In the genomic region with DNA sequence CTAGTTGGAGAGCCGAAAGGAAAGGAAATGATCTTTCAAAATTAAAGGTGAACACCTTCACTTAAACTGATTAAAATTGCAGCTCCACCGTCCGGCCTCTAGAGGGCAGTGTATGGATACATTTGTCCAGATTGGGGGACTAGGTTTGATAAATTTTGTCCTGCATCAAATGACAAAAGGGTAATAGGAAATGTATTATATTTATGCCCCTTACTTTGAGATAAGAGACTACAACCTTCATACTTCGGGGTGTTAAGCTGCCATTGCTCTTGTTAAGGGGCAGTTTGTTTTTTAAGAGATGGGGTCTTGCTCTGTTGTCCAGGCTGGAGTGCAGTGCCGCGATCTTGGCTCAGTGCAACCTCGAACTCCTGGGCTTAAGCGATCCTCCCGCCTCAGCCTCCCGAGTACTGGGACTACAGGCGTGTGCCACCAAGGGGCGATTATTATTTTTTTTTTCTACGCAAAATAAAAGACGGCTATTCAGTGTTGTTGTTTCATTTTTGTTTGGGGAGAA, we compare ENCODE assay signal across 8 cellular contexts. TPM values are rescaled to one million over a fixed set of nuclear protein-coding genes. Genes with fewer than 3 reads are reported as not detected.
DNase-seq lines count a peak whose midpoint lies in the region; ATAC-seq, FAIRE-seq and TF ChIP-seq lines count a peak whose summit lies in the region.

No MANE protein-coding gene starts in this region.

- H3K4me2 ChIP-seq in skeletal muscle satellite cell (ENCODE audit: low read length), result peak overlapping the region; percentile 93

- peaks cover 7% of the 10 kb centered on the region for H3K27me3 Mint-ChIP-seq in brain

- H3K36me3 ChIP-seq in iPS-18a (ENCODE audit: control insufficient read depth, low read depth, low read length) (peaks cover 26% of the 10 kb centered on the region), skeletal muscle satellite cell (ENCODE audit: insufficient read depth, low read length) (peaks cover 36% of the 10 kb centered on the region)

- H3K9me3 Mint-ChIP-seq in brain, result no peaks in the 10 kb centered on the region

- no peaks in the 10 kb centered on the region for H3K4me1 ChIP-seq in iPS-18a (ENCODE audit: control insufficient read depth, low read depth, low read length)
- peaks cover 11% of the 10 kb centered on the region for H3K4me1 ChIP-seq in skeletal muscle satellite cell (ENCODE audit: control insufficient read depth, insufficient read depth, low read length)

- peaks cover 36% of the 10 kb centered on the region for H3K36me3 Mint-ChIP-seq in brain

- ATAC-seq in HG02870 (IDR thresholded peaks at IDR 0.05; ENCODE audit: unreplicated experiment), result no peak
- ATAC-seq in HG03175 (IDR thresholded peaks at IDR 0.05; ENCODE audit: unreplicated experiment), result no peak

- DNase-seq in GM10266 (ENCODE audit: extremely low spot score) (peak; percentile 66), NCI-H187 (lab: John Stamatoyannopoulos, UW) (peak; percentile 40 to 43)

- peak overlapping the region; percentile 94 to 99 (median 97) for H3K4me3 Mint-ChIP-seq in brain

- H3K27ac Mint-ChIP-seq in brain, result peak overlapping the region; percentile 94 to 98 (median 97)

- TF ChIP-seq CTCF in GM10266 (IDR thresholded peaks at IDR 0.05; ENCODE audit: control insufficient read depth, insufficient read depth, low read depth, missing control alignments) (peak; percentile 89), brain (conservative IDR thresholded peaks at IDR 0.05) (peak; percentile 71 to 83)

- no peaks in the 10 kb centered on the region for H3K9me3 ChIP-seq in iPS-18a (ENCODE audit: control insufficient read depth, low read depth, low read length)
- no peaks in the 10 kb centered on the region for H3K9me3 ChIP-seq in skeletal muscle satellite cell (replicated peaks; ENCODE audit: low read length)

- peak; percentile 52 for FAIRE-seq in TTC549 (lab: Jason Lieb, UNC)

- H3K4me3 ChIP-seq in iPS-18a (ENCODE audit: low read length) (peak overlapping the region; percentile 83), skeletal muscle satellite cell (ENCODE audit: low read length) (peak overlapping the region; percentile 86)

- peaks cover 33% of the 10 kb centered on the region for H3K4me1 Mint-ChIP-seq in brain

- no peak overlapping the region for H3K9ac ChIP-seq in iPS-18a (ENCODE audit: low read length)
- peak overlapping the region; percentile 85 for H3K9ac ChIP-seq in skeletal muscle satellite cell (ENCODE audit: low read depth, low read length)

- peak overlapping the region; percentile 67 for H3K27ac ChIP-seq in iPS-18a (ENCODE audit: low read length)

- H3K27me3 ChIP-seq in iPS-18a (ENCODE audit: control insufficient read depth, insufficient read depth, low read length) (no peaks in the 10 kb centered on the region), skeletal muscle satellite cell (ENCODE audit: control insufficient read depth, insufficient read depth, low read length) (no peaks in the 10 kb centered on the region)

RNA-seq across cellular contexts. Expression of a gene that starts 0.8 kb away (rescaled TPM):
- polyA plus RNA-seq in brain (ENCODE audit: insufficient read depth, low read depth, low replicate concordance), result 18.4 TPM
- total RNA-seq in skeletal muscle satellite cell (2012; rRNA removed), result 8.5 and 12.9 TPM in 2 replicates

RNA-seq across cellular contexts. Expression of a gene that starts 22.4 kb away (rescaled TPM):
- polyA plus RNA-seq in brain (ENCODE audit: insufficient read depth, low read depth, low replicate concordance), result 156 TPM
- 44.6 and 45.9 TPM in 2 replicates for total RNA-seq in skeletal muscle satellite cell (2012; rRNA removed)

RNA-seq across cellular contexts. Expression of a gene that starts 24.6 kb away (rescaled TPM):
- polyA plus RNA-seq in brain (ENCODE audit: insufficient read depth, low read depth, low replicate concordance), result 6.4 TPM
- total RNA-seq in skeletal muscle satellite cell (2012; rRNA removed), result 0.87 and 1.0 TPM in 2 replicates

RNA-seq across cellular contexts. Expression of a gene that starts 29.6 kb away (rescaled TPM):
- 52.2 TPM for polyA plus RNA-seq in brain (ENCODE audit: insufficient read depth, low read depth, low replicate concordance)
- 15.2 and 24.0 TPM in 2 replicates for total RNA-seq in skeletal muscle satellite cell (2012; rRNA removed)

RNA-seq across cellular contexts. Expression of a gene that starts 30.4 kb away (rescaled TPM):
- 1.5 TPM for polyA plus RNA-seq in brain (ENCODE audit: insufficient read depth, low read depth, low replicate concordance)
- total RNA-seq in skeletal muscle satellite cell (2012; rRNA removed), result 0.76 and 0.87 TPM in 2 replicates
